In the genomic region with DNA sequence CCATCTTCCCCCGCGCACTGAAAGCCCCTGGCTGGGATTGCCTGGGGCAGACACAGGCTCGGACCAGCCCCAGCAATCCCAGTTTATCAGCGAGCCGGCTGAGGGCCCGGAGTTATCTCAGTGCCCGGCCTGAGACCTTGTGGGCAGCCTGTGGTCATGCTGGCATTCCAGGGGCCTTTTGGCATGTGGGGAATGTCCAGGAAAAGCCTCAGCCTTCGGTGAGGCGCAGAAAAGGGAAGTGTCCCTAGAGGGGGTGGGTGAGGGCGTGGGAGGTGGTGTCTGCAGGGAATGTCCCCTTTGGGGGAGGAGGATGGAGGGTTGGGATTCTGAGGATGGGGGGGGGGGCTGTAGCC, we compare ENCODE assay signal across 9 cellular contexts. TPM values are rescaled to one million over a fixed set of nuclear protein-coding genes. Genes with fewer than 3 reads are reported as not detected.
DNase-seq lines count a peak whose midpoint lies in the region; ATAC-seq and TF ChIP-seq lines count a peak whose summit lies in the region.
"Had no signal": no experiment of that assay in that cellular context is flagged by ENCODE, and none has a peak within 500 bp of the region (broad histone marks: within the 10 kb centered on the region; RNA-seq: fewer than 3 reads in every experiment).

No MANE protein-coding gene starts in this region.

- H3K79me2 ChIP-seq in fibroblast of lung (ENCODE audit: control insufficient read depth, insufficient read depth, low read length): peaks cover 39% of the 10 kb centered on the region

- TF ChIP-seq CTCF in GM12865 (IDR thresholded peaks at IDR 0.05; ENCODE audit: insufficient read depth, low read depth, low read length, missing control alignments) (no peak), fibroblast of lung (conservative IDR thresholded peaks at IDR 0.05 in 1 of 2, IDR thresholded peaks at IDR 0.05 in 1 of 2; ENCODE audit: low read depth in 1 of 2, low read length in 2 of 2) (no peak), GM20000 (IDR thresholded peaks at IDR 0.05; ENCODE audit: extremely low read depth, missing control alignments) (no peak)

- peak; percentile 26 for DNase-seq in GM12865 (ENCODE audit: low read depth)
- DNase-seq in SK-MEL-5 (ENCODE audit: low read depth, low spot score): peak; percentile 72
- peak; percentile 62 to 88 for DNase-seq in fibroblast of lung (ENCODE audit: low read depth in 2 of 2)
- DNase-seq in germinal center (ENCODE audit: low spot score): no peak
- no peak for DNase-seq in GM20000 (ENCODE audit: low spot score)
- no peak for DNase-seq in NCI-H2029 treated with DMSO at 0.1 percent for 48 hours (lab: John Stamatoyannopoulos, UW)

- H4K20me1 ChIP-seq in fibroblast of lung (ENCODE audit: control insufficient read depth, extremely low read depth, insufficient read depth, low read length): no peaks in the 10 kb centered on the region

- H3K4me3 ChIP-seq in GM12865 (ENCODE audit: low read depth, low read length) (peak overlapping the region; percentile 64), fibroblast of lung (replicated peaks in 1 of 4; ENCODE audit: control extremely low read depth in 1 of 4, insufficient read depth in 1 of 4, low read depth in 3 of 4, low read length in 4 of 4) (no peak overlapping the region), skeletal muscle satellite cell (ENCODE audit: low read length) (peak overlapping the region; percentile 98)

- H3K36me3 ChIP-seq in fibroblast of lung (ENCODE audit: control insufficient read depth, insufficient read depth, low read length) (peaks cover 5% of the 10 kb centered on the region), skeletal muscle satellite cell (ENCODE audit: insufficient read depth, low read length) (no peaks in the 10 kb centered on the region)

- no peak overlapping the region for H2AFZ ChIP-seq in fibroblast of lung (ENCODE audit: low read length)

- no peak overlapping the region for H3K27ac ChIP-seq in fibroblast of lung (ENCODE audit: insufficient read depth, low read length)
- H3K27ac ChIP-seq: epithelial cell of prostate had no signal

- ATAC-seq in HG02840 (IDR thresholded peaks at IDR 0.05; ENCODE audit: low FRiP score, unreplicated experiment): no peak

- no peak overlapping the region for H3K9ac ChIP-seq in fibroblast of lung (ENCODE audit: insufficient read depth, low read length)
- H3K9ac ChIP-seq in skeletal muscle satellite cell (ENCODE audit: low read depth, low read length): peak overlapping the region; percentile 90

- peaks cover 12% of the 10 kb centered on the region for H3K4me1 ChIP-seq in fibroblast of lung (ENCODE audit: control insufficient read depth, extremely low read depth, insufficient read depth, low read length)
- peaks cover 31% of the 10 kb centered on the region for H3K4me1 ChIP-seq in skeletal muscle satellite cell (ENCODE audit: control insufficient read depth, insufficient read depth, low read length)

- H3K27me3 ChIP-seq in fibroblast of lung (ENCODE audit: control insufficient read depth, insufficient read depth, low read length) (no peaks in the 10 kb centered on the region), skeletal muscle satellite cell (ENCODE audit: control insufficient read depth, insufficient read depth, low read length) (peaks cover 6% of the 10 kb centered on the region)

- no peaks in the 10 kb centered on the region for H3K9me3 ChIP-seq in fibroblast of lung (ENCODE audit: control insufficient read depth, insufficient read depth, low read depth, low read length)
- no peaks in the 10 kb centered on the region for H3K9me3 ChIP-seq in skeletal muscle satellite cell (replicated peaks; ENCODE audit: low read length)

- in situ Hi-C loops in SK-MEL-5 (cut with HindIII; ENCODE audit: low pct_unique_long_range_greater_than_20kb, low sequenced_read_pairs): no loop called here

- H3K4me2 ChIP-seq in fibroblast of lung (ENCODE audit: extremely low read depth, insufficient read depth, low read length) (peak overlapping the region; percentile 77), skeletal muscle satellite cell (ENCODE audit: low read length) (peak overlapping the region; percentile 99)

RNA-seq across cellular contexts. Expression of a gene that starts 1.1 kb away (rescaled TPM):
- total RNA-seq in SK-MEL-5 (2014; rRNA removed; shearing (Covaris generic)): 5.5 and 8.6 TPM in 2 replicates
- 29.5 and 31.7 TPM in 2 replicates for polyA plus RNA-seq in SK-MEL-5 (2015; cell fraction: cytosol; rRNA removed)
- 5.5 and 6.8 TPM in 2 replicates for polyA plus RNA-seq in SK-MEL-5 (2015; cell fraction: nucleus; rRNA removed)
- total RNA-seq in fibroblast of lung: 104 and 105 TPM in 2 replicates
- 96.2 and 127 TPM in 2 replicates for polyA plus RNA-seq in fibroblast of lung
- polyA plus RNA-seq in fibroblast of lung (2012): 203 and 314 TPM in 2 replicates
- 154 and 164 TPM in 2 replicates for polyA minus RNA-seq in fibroblast of lung (ENCODE audit: low replicate concordance)
- 267 and 317 TPM in 2 replicates for total RNA-seq in skeletal muscle satellite cell (2012; rRNA removed)

Comparison
In these comparisons a context has a peak if more than half of its experiments do, and no peak if none do; other contexts are left out.
1. DNase-seq: peak in GM12865 (single experiment), SK-MEL-5 (single experiment) and fibroblast of lung (2 of 2); none in germinal center (single experiment), GM20000 (single experiment) and NCI-H2029 treated with DMSO at 0.1 percent for 48 hours (single experiment).
2. H3K4me3 ChIP-seq: peak in GM12865 (single experiment) and skeletal muscle satellite cell (single experiment); none in fibroblast of lung (0 of 4).
3. RNA of a gene that starts 1.1 kb away (total RNA-seq): 104 to 105 TPM in fibroblast of lung; 5.5 to 8.6 TPM in SK-MEL-5; every median in the first group is over 10 times any median in the second.